ENCODE assay signal across 10 cellular contexts in the genomic region with DNA sequence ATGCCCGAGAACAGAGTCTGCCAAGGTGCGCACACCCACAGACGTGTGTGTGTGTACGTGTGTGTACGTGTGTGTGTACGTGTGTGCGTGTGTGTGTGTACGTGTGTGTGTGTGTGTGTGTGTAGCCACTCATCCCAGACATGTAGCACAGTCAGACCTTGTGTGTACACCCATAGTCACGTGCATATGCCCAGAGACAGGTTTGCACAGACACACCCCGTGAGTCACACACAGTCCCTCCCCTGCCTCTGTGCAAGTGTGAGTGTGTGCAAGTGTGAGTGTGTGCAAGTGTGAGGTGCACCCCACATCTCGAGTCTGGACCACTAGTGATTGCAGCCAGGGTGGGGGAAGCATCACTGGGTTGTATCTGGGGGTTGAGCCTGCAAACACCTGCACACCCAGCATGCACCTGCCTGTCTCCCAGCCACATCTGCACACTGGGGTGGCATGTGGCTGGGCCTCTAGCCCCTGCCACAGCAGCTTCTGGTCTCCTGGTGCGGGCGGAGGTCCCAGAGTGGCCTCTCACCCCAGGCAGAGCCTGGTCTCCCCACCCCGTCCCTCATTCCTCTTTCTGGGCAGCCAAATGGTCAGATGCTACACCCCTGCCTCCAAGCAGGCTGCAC. TPM values are rescaled to one million over a fixed set of nuclear protein-coding genes. Genes with fewer than 3 reads are reported as not detected.
DNase-seq lines count a peak whose midpoint lies in the region; ATAC-seq and TF ChIP-seq lines count a peak whose summit lies in the region.
"Had no signal": no experiment of that assay in that cellular context is flagged by ENCODE, and none has a peak within 500 bp of the region (broad histone marks: within the 10 kb centered on the region; RNA-seq: fewer than 3 reads in every experiment).

No MANE protein-coding gene starts in this region.

- H3K4me1 ChIP-seq in right atrium auricular region (peaks cover 0 to 70% of the 10 kb centered on the region in 2 donors), muscle layer of colon (ENCODE audit: insufficient read depth, low read length) (peaks cover 55% of the 10 kb centered on the region), vagina (peaks cover 69% of the 10 kb centered on the region)

- intact Hi-C loops in left ventricle myocardium superior (cut with micrococcal nuclease) (no loop called here), vagina (cut with DNase I) (no loop called here)

- peak overlapping the region; percentile 88 to 93 for H3K27ac ChIP-seq in right atrium auricular region
- H3K27ac ChIP-seq in cingulate gyrus (ENCODE audit: low read depth, low read length) = peak overlapping the region; percentile 47
- peak overlapping the region; percentile 48 for H3K27ac ChIP-seq in muscle layer of colon (ENCODE audit: low read depth, low read length)
- peak overlapping the region; percentile 79 for H3K27ac ChIP-seq in vagina

- no peaks in the 10 kb centered on the region for H3K9me3 Mint-ChIP-seq in nephron progenitor cell

- H3K9ac ChIP-seq in muscle layer of colon (ENCODE audit: low read length) = no peak overlapping the region

- H3K4me3 Mint-ChIP-seq in nephron progenitor cell = no peak overlapping the region

- H3K9me3 ChIP-seq in right atrium auricular region = no peaks in the 10 kb centered on the region
- H3K9me3 ChIP-seq in muscle layer of colon (ENCODE audit: low read length) = no peaks in the 10 kb centered on the region
- no peaks in the 10 kb centered on the region for H3K9me3 ChIP-seq in vagina
- H3K9me3 ChIP-seq: testis had no signal

- no peaks in the 10 kb centered on the region for H3K27me3 ChIP-seq in right atrium auricular region
- H3K27me3 ChIP-seq in muscle layer of colon (ENCODE audit: control insufficient read depth in 1 of 2, insufficient read depth in 2 of 2, low read length in 2 of 2) = no peaks in the 10 kb centered on the region
- H3K27me3 ChIP-seq in vagina = no peaks in the 10 kb centered on the region
- H3K27me3 ChIP-seq: testis had no signal

- H3K36me3 ChIP-seq in right atrium auricular region (no peaks in the 10 kb centered on the region), muscle layer of colon (ENCODE audit: insufficient read depth, low read length) (no peaks in the 10 kb centered on the region), vagina (no peaks in the 10 kb centered on the region)

- H3K36me3 Mint-ChIP-seq in nephron progenitor cell (ENCODE audit: low read depth) = no peaks in the 10 kb centered on the region

- ATAC-seq in left ventricle myocardium superior = no peak
- ATAC-seq in GM18861 (IDR thresholded peaks at IDR 0.05; ENCODE audit: unreplicated experiment) = no peak
- ATAC-seq in HG03108 (IDR thresholded peaks at IDR 0.05; ENCODE audit: unreplicated experiment) = no peak

- TF ChIP-seq CTCF in right atrium auricular region (IDR thresholded peaks at IDR 0.05) = no peak
- TF ChIP-seq CTCF in vagina (IDR thresholded peaks at IDR 0.05) = no peak
- TF ChIP-seq CTCF in nephron progenitor cell (IDR thresholded peaks at IDR 0.05) = no peak

- DNase-seq in right atrium auricular region (ENCODE audit: low spot score) (peak; percentile 73), left ventricle myocardium superior (no peak), vagina (ENCODE audit: extremely low spot score in 2 of 2) (no peak), nephron progenitor cell (no peak)

- H3K4me3 ChIP-seq in right atrium auricular region (peak overlapping the region in 1 of 2 donors; percentile 37), muscle layer of colon (ENCODE audit: low read depth in 1 of 2, low read length in 2 of 2) (peak overlapping the region; percentile 25 to 49), vagina (peak overlapping the region; percentile 8 to 26)
- H3K4me3 ChIP-seq: testis had no signal

- peaks cover 47% of the 10 kb centered on the region for H3K4me1 Mint-ChIP-seq in nephron progenitor cell

- no peak for TF ChIP-seq POLR2A in vagina (IDR thresholded peaks at IDR 0.05)

- no peak overlapping the region for H3K27ac Mint-ChIP-seq in nephron progenitor cell
- H3K27ac Mint-ChIP-seq: CD14-positive monocyte had no signal

- no peaks in the 10 kb centered on the region for H3K27me3 Mint-ChIP-seq in nephron progenitor cell (ENCODE audit: low read depth, poor library complexity)

RNA-seq across cellular contexts. Expression of gene BAHCC1, which starts 23.6 kb away (rescaled TPM):
- 10 to 100 TPM in 1 of 2 donors, 1 to 10 TPM in 1; 5.8 to 12.7 TPM for total RNA-seq in right atrium auricular region
- 8.6 TPM for total RNA-seq in left ventricle myocardium superior
- 9.1 TPM for total RNA-seq in vagina
